In the genomic region with DNA sequence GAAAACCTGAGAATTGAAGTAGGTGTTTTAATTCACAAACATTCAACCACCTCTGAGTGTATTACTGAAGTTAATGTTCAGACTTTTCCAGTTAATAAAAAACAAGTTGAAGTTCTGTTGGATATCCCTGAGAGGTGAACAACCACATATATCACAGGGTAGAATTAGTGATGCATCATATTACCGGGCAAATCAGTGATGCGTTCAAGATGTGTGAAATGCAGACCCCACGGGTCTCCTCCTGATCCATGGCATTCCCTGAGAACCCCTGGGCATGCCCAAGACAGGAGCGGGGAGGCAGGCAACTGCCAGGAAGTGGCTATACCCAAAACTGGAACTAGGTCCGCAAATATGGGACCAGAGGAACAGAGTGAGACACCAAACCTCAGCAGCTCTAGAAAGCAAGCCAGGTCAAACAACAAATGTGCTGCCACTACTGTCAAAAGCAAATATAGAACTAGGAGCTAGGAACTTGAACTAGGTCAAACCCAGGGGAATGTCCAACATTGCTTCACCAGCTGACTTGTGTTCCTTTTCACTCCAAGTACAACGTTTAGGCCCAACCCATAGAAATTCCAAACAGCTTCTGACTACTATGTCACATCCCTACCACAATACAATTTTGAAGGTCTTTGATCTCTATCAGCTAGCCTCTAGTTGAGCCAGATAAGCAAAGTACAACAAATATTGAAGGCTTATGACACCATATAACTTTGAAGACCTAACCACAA, we compare ENCODE assay signal across 16 cellular contexts. TPM values are rescaled to one million over a fixed set of nuclear protein-coding genes. Genes with fewer than 3 reads are reported as not detected.
DNase-seq lines count a peak whose midpoint lies in the region; ATAC-seq and TF ChIP-seq lines count a peak whose summit lies in the region.
"Had no signal": no experiment of that assay in that cellular context is flagged by ENCODE, and none has a peak within 500 bp of the region (broad histone marks: within the 10 kb centered on the region; RNA-seq: fewer than 3 reads in every experiment).

No MANE protein-coding gene starts in this region.

- WGBS in GM23248 (ENCODE audit: low coverage in 1 of 2, low lambda C conversion rate in 2 of 2, missing lambda C conversion rate in 2 of 2), 2 experiments = 77 to 83% methylated on average over 6 of the region's 6 CpGs
- WGBS in endodermal cell (ENCODE audit: insufficient coverage in 1 of 2, insufficient read length in 1 of 2), 2 experiments = 91 to 93% methylated on average over 5 to 6 of the region's 6 CpGs

- ATAC-seq in left colon (peak; percentile 93), GM21723 (IDR thresholded peaks at IDR 0.05; ENCODE audit: unreplicated experiment) (no peak)
- no peak for ATAC-seq in activated T-cell treated with anti-CD3 and anti-CD28 coated beads, Interleukin-2, amount 50 U/mL, for 72 hours (replicated peaks in 1 of 2)
- no peak for ATAC-seq in naive thymus-derived CD4-positive, alpha-beta T cell
- ATAC-seq: left ventricle myocardium superior; stimulated activated naive CD8-positive, alpha-beta T cell treated with anti-CD3 and anti-CD28 coated beads, Interleukin-15, Interleukin-2, amounts not matched to agents 100 U/mL and 50 U/mL, for 24 hours had no signal

- H3K4me1 ChIP-seq in GM23248 (ENCODE audit: insufficient read depth) = peaks cover 30% of the 10 kb centered on the region
- peaks cover 4 to 7% (median 4%) of the 10 kb centered on the region in 3 donors for H3K4me1 ChIP-seq in skeletal muscle tissue (ENCODE audit: control insufficient read depth in 3 of 3, insufficient read depth in 3 of 3, low read length in 3 of 3)
- no peaks in the 10 kb centered on the region for H3K4me1 ChIP-seq in endodermal cell (ENCODE audit: control insufficient read depth, insufficient read depth, low read length)
- peaks cover 10 to 17% of the 10 kb centered on the region in 2 donors for H3K4me1 ChIP-seq in naive thymus-derived CD4-positive, alpha-beta T cell (ENCODE audit: control insufficient read depth in 2 of 2, insufficient read depth in 2 of 2, low read length in 2 of 2)

- H3K36me3 ChIP-seq in GM23248 (ENCODE audit: low read depth) = no peaks in the 10 kb centered on the region
- H3K36me3 ChIP-seq in brain microvascular endothelial cell (replicated peaks) = no peaks in the 10 kb centered on the region
- no peaks in the 10 kb centered on the region for H3K36me3 ChIP-seq in skeletal muscle tissue (ENCODE audit: control insufficient read depth in 3 of 3, insufficient read depth in 3 of 3, low read length in 3 of 3)
- no peaks in the 10 kb centered on the region for H3K36me3 ChIP-seq in endodermal cell (ENCODE audit: control insufficient read depth, insufficient read depth, low read length)
- H3K36me3 ChIP-seq in naive thymus-derived CD4-positive, alpha-beta T cell (ENCODE audit: control insufficient read depth in 2 of 3, insufficient read depth in 3 of 3, low read length in 3 of 3) = no peaks in the 10 kb centered on the region

- H3F3A ChIP-seq in GM23248 (ENCODE audit: insufficient read depth) = peaks cover 30% of the 10 kb centered on the region

- H3K27ac ChIP-seq in GM23248 (0 out of 2 replicates have a peak overlapping the region, but pooled peaks have one; percentile 16), brain microvascular endothelial cell (peak overlapping the region; percentile 58), skeletal muscle tissue (ENCODE audit: low read depth, low read length) (peak overlapping the region; percentile 40), endodermal cell (ENCODE audit: low read depth, low read length) (no peak overlapping the region)
- no peak overlapping the region for H3K27ac ChIP-seq in naive thymus-derived CD4-positive, alpha-beta T cell (ENCODE audit: low read depth, low read length)

- H4K20me1 ChIP-seq in GM23248 (ENCODE audit: insufficient read depth) = no peaks in the 10 kb centered on the region

- POLR2A ChIA-PET in naive thymus-derived CD4-positive, alpha-beta T cell (lab: Charles Lee) = interaction anchor here (0.5 kb wide), 1 partner anchor 8 kb away, joined by 3 read pairs; no protein-coding TSS in a partner anchor

- H2AFZ ChIP-seq in GM23248 = no peak overlapping the region

- H3K4me3 ChIP-seq in GM23248 (no peak overlapping the region), brain microvascular endothelial cell (ENCODE audit: low read depth, low read length) (no peak overlapping the region), skeletal muscle tissue (ENCODE audit: low read length in 3 of 3) (no peak overlapping the region), endodermal cell (ENCODE audit: low read length) (no peak overlapping the region)
- H3K4me3 ChIP-seq in naive thymus-derived CD4-positive, alpha-beta T cell (ENCODE audit: low read length) = no peak overlapping the region

- H3K4me1 Mint-ChIP-seq in activated T-cell treated with anti-CD3 and anti-CD28 coated beads, Interleukin-2, amount 50 U/mL, for 72 hours (ENCODE audit: low read depth) = peaks cover 33% of the 10 kb centered on the region
- peaks cover 7% of the 10 kb centered on the region for H3K4me1 Mint-ChIP-seq in endodermal cell
- peaks cover 21 to 55% (median 46%) of the 10 kb centered on the region in 7 donors for H3K4me1 Mint-ChIP-seq in naive thymus-derived CD4-positive, alpha-beta T cell
- H3K4me1 Mint-ChIP-seq: activated B cell treated with CpG ODN at 0.5 μM for 24 hours had no signal

- no peak overlapping the region for H3K27ac Mint-ChIP-seq in activated T-cell treated with anti-CD3 and anti-CD28 coated beads, Interleukin-2, amount 50 U/mL, for 72 hours
- no peak overlapping the region for H3K27ac Mint-ChIP-seq in endodermal cell
- H3K27ac Mint-ChIP-seq in naive thymus-derived CD4-positive, alpha-beta T cell = peak overlapping the region in 1 of 9 donors; percentile 25
- H3K27ac Mint-ChIP-seq: activated B cell treated with CpG ODN at 0.5 μM for 24 hours had no signal

- H3K4me3 Mint-ChIP-seq in activated T-cell treated with anti-CD3 and anti-CD28 coated beads, Interleukin-2, amount 50 U/mL, for 72 hours = no peak overlapping the region
- H3K4me3 Mint-ChIP-seq in endodermal cell = no peak overlapping the region
- no peak overlapping the region for H3K4me3 Mint-ChIP-seq in naive thymus-derived CD4-positive, alpha-beta T cell
- H3K4me3 Mint-ChIP-seq: activated B cell treated with CpG ODN at 0.5 μM for 24 hours had no signal

- no peaks in the 10 kb centered on the region for H3K27me3 Mint-ChIP-seq in activated T-cell treated with anti-CD3 and anti-CD28 coated beads, Interleukin-2, amount 50 U/mL, for 72 hours (ENCODE audit: low read depth)
- H3K27me3 Mint-ChIP-seq in endodermal cell (ENCODE audit: insufficient read depth) = peaks cover 2% of the 10 kb centered on the region
- H3K27me3 Mint-ChIP-seq in naive thymus-derived CD4-positive, alpha-beta T cell = peaks cover 0 to 2% (median 0%) of the 10 kb centered on the region in 5 donors
- H3K27me3 Mint-ChIP-seq: activated B cell treated with CpG ODN at 0.5 μM for 24 hours had no signal

- no peaks in the 10 kb centered on the region for H3K9me2 ChIP-seq in GM23248 (ENCODE audit: insufficient read depth)

- H3K79me2 ChIP-seq in GM23248 (ENCODE audit: insufficient read depth) = no peaks in the 10 kb centered on the region

- intact Hi-C loops in left colon (cut with DNase I, micrococcal nuclease) = no loop called here
- intact Hi-C loops in naive thymus-derived CD4-positive, alpha-beta T cell (cut with micrococcal nuclease) = no loop called here

- CTCF ChIA-PET in naive thymus-derived CD4-positive, alpha-beta T cell (lab: Charles Lee) = interaction anchor here (1.0 kb wide), 1 partner anchor 11 kb away, joined by 3 read pairs; no protein-coding TSS in a partner anchor

- DNase-seq in GM23248 = peak; percentile 70
- DNase-seq in brain microvascular endothelial cell = peak; percentile 92
- no peak for DNase-seq in left colon
- no peak for DNase-seq in activated T-cell treated with anti-CD3 and anti-CD28 coated beads, Interleukin-2, amount 50 U/mL, for 72 hours
- no peak for DNase-seq in endodermal cell
- DNase-seq in naive thymus-derived CD4-positive, alpha-beta T cell = no peak
- DNase-seq: activated B cell treated with CpG ODN at 0.5 μM for 24 hours; activated effector memory CD4-positive, alpha-beta T cell treated with anti-CD3 and anti-CD28 coated beads, Interleukin-2, amount 50 U/mL, for 16 hours; DMS79 treated with DMSO at 0.1 percent for 48 hours; effector CD8-positive, alpha-beta T cell; left ventricle myocardium superior; NCI-H187; stimulated activated CD4-positive, alpha-beta T cell treated with anti-CD3 and anti-CD28 coated beads, Interleukin-12 subunit alpha, Interleukin-12 subunit beta, amount 100 ng/mL, for 4 hours; stimulated activated naive CD8-positive, alpha-beta T cell treated with anti-CD3 and anti-CD28 coated beads, Interleukin-15, Interleukin-2, amounts not matched to agents 100 U/mL and 50 U/mL, for 24 hours had no signal

- H3K36me3 Mint-ChIP-seq in activated T-cell treated with anti-CD3 and anti-CD28 coated beads, Interleukin-2, amount 50 U/mL, for 72 hours (ENCODE audit: insufficient read depth in 2 of 2) = no peaks in the 10 kb centered on the region
- no peaks in the 10 kb centered on the region for H3K36me3 Mint-ChIP-seq in endodermal cell (ENCODE audit: low read depth)
- peaks cover 0 to 2% (median 0%) of the 10 kb centered on the region in 5 donors for H3K36me3 Mint-ChIP-seq in naive thymus-derived CD4-positive, alpha-beta T cell

- no peak for TF ChIP-seq CTCF in brain microvascular endothelial cell (IDR thresholded peaks at IDR 0.05; ENCODE audit: low read depth, low read length, missing control alignments)
- TF ChIP-seq CTCF in endodermal cell (conservative IDR thresholded peaks at IDR 0.05) = no peak

- H3K9me3 ChIP-seq in GM23248 (ENCODE audit: low read depth) (no peaks in the 10 kb centered on the region), skeletal muscle tissue (ENCODE audit: control insufficient read depth in 3 of 3, low read length in 3 of 3) (no peaks in the 10 kb centered on the region), endodermal cell (ENCODE audit: control insufficient read depth, low read length) (no peaks in the 10 kb centered on the region)
- H3K9me3 ChIP-seq in naive thymus-derived CD4-positive, alpha-beta T cell (ENCODE audit: control insufficient read depth in 2 of 3, low read length in 3 of 3) = no peaks in the 10 kb centered on the region

- H3K9me3 Mint-ChIP-seq in activated T-cell treated with anti-CD3 and anti-CD28 coated beads, Interleukin-2, amount 50 U/mL, for 72 hours = no peaks in the 10 kb centered on the region
- no peaks in the 10 kb centered on the region for H3K9me3 Mint-ChIP-seq in endodermal cell
- no peaks in the 10 kb centered on the region for H3K9me3 Mint-ChIP-seq in naive thymus-derived CD4-positive, alpha-beta T cell
- H3K9me3 Mint-ChIP-seq: activated B cell treated with CpG ODN at 0.5 μM for 24 hours had no signal

- H3K27me3 ChIP-seq in GM23248 (replicated peaks; ENCODE audit: insufficient read depth) = no peaks in the 10 kb centered on the region
- no peaks in the 10 kb centered on the region for H3K27me3 ChIP-seq in brain microvascular endothelial cell (replicated peaks)
- no peaks in the 10 kb centered on the region for H3K27me3 ChIP-seq in skeletal muscle tissue (ENCODE audit: control insufficient read depth in 3 of 3, insufficient read depth in 3 of 3, low read length in 3 of 3)
- no peaks in the 10 kb centered on the region for H3K27me3 ChIP-seq in endodermal cell (ENCODE audit: control insufficient read depth, insufficient read depth, low read length, poor library complexity, severe bottlenecking)
- H3K27me3 ChIP-seq in naive thymus-derived CD4-positive, alpha-beta T cell (ENCODE audit: control insufficient read depth in 2 of 2, insufficient read depth in 2 of 2, low read length in 2 of 2) = no peaks in the 10 kb centered on the region

- H3K4me2 ChIP-seq in GM23248 (ENCODE audit: unreplicated experiment) = no peak overlapping the region

- H3K9ac ChIP-seq in GM23248 (no peak overlapping the region), skeletal muscle tissue (ENCODE audit: low read depth in 1 of 3, low read length in 3 of 3) (no peak overlapping the region), endodermal cell (ENCODE audit: extremely low read depth, low read length, poor library complexity, severe bottlenecking) (no peak overlapping the region)

- in situ Hi-C loops in GM23248 (cut with MboI) = no loop called here
- in situ Hi-C loops in brain microvascular endothelial cell (cut with HindIII; ENCODE audit: low pct_ligation_motif_present, low sequenced_read_pairs) = no loop called here

RNA-seq across cellular contexts. Expression of a gene that starts 20.2 kb away (rescaled TPM):
- total RNA-seq in GM23248 (2014; rRNA removed; shearing (Covaris generic)) = 2.8 and 3.8 TPM in 2 replicates
- 6.4 and 6.7 TPM in 2 replicates for polyA plus RNA-seq in GM23248 (2016; fragmentation: Nextera tagmentation; extraction: Ambion mirVana)
- 1 to 10 TPM; 3.7 to 7.4 TPM for total RNA-seq in left colon
- total RNA-seq in skeletal muscle tissue = 3.1 TPM
- 10 to 100 TPM; 26.6 to 30.1 TPM for total RNA-seq in activated T-cell treated with anti-CD3 and anti-CD28 coated beads, Interleukin-2, amount 50 U/mL, for 72 hours
- total RNA-seq in endodermal cell = 10 to 100 TPM; 10.6 to 10.8 TPM
- polyA plus RNA-seq in endodermal cell (2013, experiment 1 of 2) = 6.3 TPM
- 6.2 TPM for polyA plus RNA-seq in endodermal cell (2013, experiment 2 of 2)
- 10 to 100 TPM; 11.1 to 24.6 (median 15.2) TPM for total RNA-seq in naive thymus-derived CD4-positive, alpha-beta T cell
- polyA plus RNA-seq in naive thymus-derived CD4-positive, alpha-beta T cell = 10 to 100 TPM; 13.5 to 15.9 TPM

RNA-seq across cellular contexts. Expression of a gene that starts 46.2 kb away (rescaled TPM):
- total RNA-seq in GM23248 (2014; rRNA removed; shearing (Covaris generic)) = 562 and 618 TPM in 2 replicates
- polyA plus RNA-seq in GM23248 (2016; fragmentation: Nextera tagmentation; extraction: Ambion mirVana) = 353 and 366 TPM in 2 replicates
- 100 to 1,000 TPM; 652 to 824 TPM for total RNA-seq in left colon
- 584 TPM for total RNA-seq in skeletal muscle tissue
- 100 to 1,000 TPM; 378 to 401 TPM for total RNA-seq in activated T-cell treated with anti-CD3 and anti-CD28 coated beads, Interleukin-2, amount 50 U/mL, for 72 hours
- 100 to 1,000 TPM; 608 to 706 TPM for total RNA-seq in endodermal cell
- polyA plus RNA-seq in endodermal cell (2013, experiment 1 of 2) = 609 TPM
- polyA plus RNA-seq in endodermal cell (2013, experiment 2 of 2) = 550 TPM
- total RNA-seq in naive thymus-derived CD4-positive, alpha-beta T cell = 100 to 1,000 TPM; 181 to 311 (median 212) TPM
- polyA plus RNA-seq in naive thymus-derived CD4-positive, alpha-beta T cell = 100 to 1,000 TPM; 484 to 541 TPM

RNA-seq across cellular contexts. Expression of a gene that starts 52.3 kb away (rescaled TPM):
- 24.2 and 31.9 TPM in 2 replicates for total RNA-seq in GM23248 (2014; rRNA removed; shearing (Covaris generic))
- polyA plus RNA-seq in GM23248 (2016; fragmentation: Nextera tagmentation; extraction: Ambion mirVana) = 33.6 and 36.9 TPM in 2 replicates
- total RNA-seq in left colon (10 to 100 TPM; 16.2 TPM), skeletal muscle tissue (13.0 TPM), endodermal cell (100 to 1,000 TPM in 1 of 2 donors, 10 to 100 TPM in 1; 80.1 to 130 TPM)
- total RNA-seq in activated T-cell treated with anti-CD3 and anti-CD28 coated beads, Interleukin-2, amount 50 U/mL, for 72 hours = 10 to 100 TPM; 42.0 to 43.4 TPM
- 110 TPM for polyA plus RNA-seq in endodermal cell (2013, experiment 1 of 2)
- polyA plus RNA-seq in endodermal cell (2013, experiment 2 of 2) = 113 TPM
- 10 to 100 TPM; 10.4 to 47.2 (median 15.2) TPM for total RNA-seq in naive thymus-derived CD4-positive, alpha-beta T cell
- polyA plus RNA-seq in naive thymus-derived CD4-positive, alpha-beta T cell = 10 to 100 TPM; 30.0 to 42.7 TPM

Comparison
In these comparisons a context has a peak if more than half of its experiments do, and no peak if none do; other contexts are left out.
1. DNase-seq: peak in GM23248 (single experiment) and brain microvascular endothelial cell (single experiment); none in left colon (0 of 2), activated T-cell treated with anti-CD3 and anti-CD28 coated beads, Interleukin-2, amount 50 U/mL, for 72 hours (0 of 2), endodermal cell (single experiment) and naive thymus-derived CD4-positive, alpha-beta T cell (0 of 9).
2. H3K27ac ChIP-seq: peak in GM23248 (single experiment), brain microvascular endothelial cell (single experiment) and skeletal muscle tissue (single experiment); none in endodermal cell (single experiment) and naive thymus-derived CD4-positive, alpha-beta T cell (single experiment).